Comparison of ENCODE assay signal across 8 cellular contexts in the genomic region with DNA sequence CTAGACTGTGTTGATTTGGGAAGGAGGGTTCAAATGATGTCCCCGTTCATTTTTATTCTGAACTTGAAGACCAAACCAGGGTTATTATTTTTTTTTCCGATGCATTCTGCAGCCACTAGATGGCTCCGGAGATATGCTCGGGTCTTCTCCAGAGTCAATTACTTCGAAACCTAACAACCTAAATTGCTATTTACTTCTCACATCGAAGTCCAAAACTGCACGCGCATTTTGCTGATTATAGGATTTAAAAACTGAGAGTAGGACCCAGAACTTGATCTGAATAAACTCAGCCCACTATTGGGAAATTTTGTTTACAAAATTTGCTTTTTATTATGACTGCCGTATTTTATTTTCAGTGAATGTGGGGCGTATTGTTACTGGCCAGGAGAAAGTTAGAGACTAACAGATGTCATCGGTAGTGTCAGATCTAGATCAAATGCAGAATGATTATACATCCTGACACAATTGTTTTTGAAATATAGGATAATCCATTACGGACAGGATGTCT.
DNase-seq lines count a peak whose midpoint lies in the region; ATAC-seq and TF ChIP-seq lines count a peak whose summit lies in the region.

No MANE protein-coding gene starts in this region.

- H3K4me1 ChIP-seq in HUES48 (ENCODE audit: control insufficient read depth, insufficient read depth, low read length) (peaks cover 21% of the 10 kb centered on the region), esophagus squamous epithelium (peaks cover 0 to 8% (median 0%) of the 10 kb centered on the region in 3 donors), neuron (ENCODE audit: insufficient read depth, low read length) (peaks cover 7% of the 10 kb centered on the region)

- in situ Hi-C loops in SK-MEL-5 (cut with HindIII; ENCODE audit: low pct_unique_long_range_greater_than_20kb, low sequenced_read_pairs) = no loop called here

- peak in 5 of 6 experiments; percentile 53 to 82 (median 66) for TF ChIP-seq CTCF in esophagus squamous epithelium (IDR thresholded peaks at IDR 0.05)

- H2AFZ ChIP-seq in neuron (ENCODE audit: low read depth, low read length) = peak overlapping the region; percentile 82

- H3K9me3 ChIP-seq in HUES48 (ENCODE audit: control insufficient read depth, insufficient read depth, low read length) (no peaks in the 10 kb centered on the region), esophagus squamous epithelium (no peaks in the 10 kb centered on the region), neuron (ENCODE audit: low read length) (no peaks in the 10 kb centered on the region)

- H3K36me3 ChIP-seq in HUES48 (ENCODE audit: control insufficient read depth, insufficient read depth, low read length) (no peaks in the 10 kb centered on the region), esophagus squamous epithelium (no peaks in the 10 kb centered on the region), neuron (ENCODE audit: insufficient read depth, low read length) (no peaks in the 10 kb centered on the region)

- H3K27me3 ChIP-seq in HUES48 (ENCODE audit: control insufficient read depth, insufficient read depth, low read length) (peaks cover 4% of the 10 kb centered on the region; the same call in 1 of the 2 replicates), esophagus squamous epithelium (peaks cover 0 to 18% (median 0%) of the 10 kb centered on the region in 4 donors), neuron (ENCODE audit: insufficient read depth, low read length) (no peaks in the 10 kb centered on the region)

- H3K4me3 ChIP-seq in HUES48 (ENCODE audit: low read depth, low read length) (peak overlapping the region; percentile 48), esophagus squamous epithelium (peak overlapping the region in 3 of 4 donors; percentile 11 to 52 (median 14)), neuron (ENCODE audit: low read length) (peak overlapping the region; percentile 55)

- DNase-seq in DMS53 (lab: John Stamatoyannopoulos, UW) (peak; percentile 20), DMS53 treated with DMSO at 0.1 percent for 48 hours (lab: John Stamatoyannopoulos, UW; ENCODE audit: unreplicated experiment) (no peak), SK-MEL-5 (ENCODE audit: low read depth, low spot score) (peak; percentile 61), esophagus squamous epithelium (lab: John Stamatoyannopoulos, UW) (no peak)

- ATAC-seq in GM18511 (IDR thresholded peaks at IDR 0.05; ENCODE audit: unreplicated experiment) (no peak), GM18867 (IDR thresholded peaks at IDR 0.05; ENCODE audit: unreplicated experiment) (no peak)

- peak overlapping the region; percentile 24 for H3K27ac ChIP-seq in HUES48 (ENCODE audit: low read depth, low read length)
- H3K27ac ChIP-seq in esophagus squamous epithelium = no peak overlapping the region

- TF ChIP-seq POLR2A in esophagus squamous epithelium (IDR thresholded peaks at IDR 0.05) = no peak

- H3K9ac ChIP-seq in HUES48 (ENCODE audit: low read depth, low read length) = no peak overlapping the region

- 2 to 4% methylated on average over 12 of the region's 12 CpGs for WGBS in esophagus squamous epithelium, 2 donors

- intact Hi-C loops in esophagus squamous epithelium (cut with DNase I) = no loop called here

Comparison
In these comparisons a context has a peak if more than half of its experiments do, and no peak if none do; other contexts are left out.
1. DNase-seq: peak in DMS53 (single experiment) and SK-MEL-5 (single experiment); none in DMS53 treated with DMSO at 0.1 percent for 48 hours (single experiment) and esophagus squamous epithelium (single experiment).
2. Peak in every context shown above with its lines, with median percentiles within 50 percentile points of each other: H3K4me3 ChIP-seq.